ENCODE assay signal across 39 cellular contexts in the genomic region with DNA sequence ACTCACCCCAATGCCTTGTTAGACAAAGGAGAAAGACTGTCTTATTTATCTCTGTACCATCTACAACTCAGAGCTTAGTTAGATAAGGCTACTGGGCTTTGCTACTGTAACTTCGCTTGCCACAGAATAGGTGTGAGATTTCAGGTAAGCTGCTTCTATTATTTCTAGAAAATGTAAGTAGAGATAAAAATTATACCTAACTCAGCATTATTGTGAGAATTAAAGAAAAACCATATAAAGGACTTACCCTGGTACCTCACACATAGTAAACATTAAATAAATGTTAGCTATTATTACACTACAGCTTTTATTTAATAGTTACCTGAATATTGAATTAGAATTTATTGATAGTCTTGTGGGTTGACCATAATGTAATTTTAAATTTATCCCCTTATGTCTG. TPM values are rescaled to one million over a fixed set of nuclear protein-coding genes. Genes with fewer than 3 reads are reported as not detected.
"Had no signal": no experiment of that assay in that cellular context is flagged by ENCODE, and none has a peak within 500 bp of the region (broad histone marks: within the 10 kb centered on the region; RNA-seq: fewer than 3 reads in every experiment).

No MANE protein-coding gene starts in this region.

- H3K4me1 Mint-ChIP-seq: activated B cell treated with CpG ODN at 0.5 μM for 24 hours; activated CD4-positive, alpha-beta T cell treated with anti-CD3 and anti-CD28 coated beads, Interleukin-2, amount 10 ng/mL, durations not matched to agents 24 days and 14 days; activated naive CD4-positive, alpha-beta T cell treated with anti-CD3 and anti-CD28 coated beads, Interleukin-2, amount 10 ng/mL, durations not matched to agents 7 days and 5 days; activated naive CD4-positive, alpha-beta T cell treated with anti-CD3 and anti-CD28 coated beads, Interleukin-2, amount 50 U/mL, for 24 hours; activated naive CD8-positive, alpha-beta T cell treated with anti-CD3 and anti-CD28 coated beads, Interleukin-2, amount 10 ng/mL, durations not matched to agents 7 days and 5 days; activated naive CD8-positive, alpha-beta T cell treated with anti-CD3 and anti-CD28 coated beads, Interleukin-2, amount 50 U/mL, for 24 hours; activated T-helper 17 cell treated with anti-CD3 and anti-CD28 coated beads, Interleukin-2, amount 50 U/mL, for 72 hours; brain; central memory CD8-positive, alpha-beta T cell had no signal

- ATAC-seq: activated CD8-positive, alpha-beta T cell treated with anti-CD3 and anti-CD28 coated beads for 36 hours; activated naive CD8-positive, alpha-beta T cell treated with anti-CD3 and anti-CD28 coated beads, Interleukin-2, amount 50 U/mL, for 24 hours; activated T-cell treated with anti-CD3 and anti-CD28 coated beads, Interleukin-2, amount 50 U/mL, for 4 hours; activated T-cell treated with anti-CD3 and anti-CD28 coated beads, Interleukin-2, amount 50 U/mL, for 72 hours; activated T-helper 17 cell treated with anti-CD3 and anti-CD28 coated beads, Interleukin-2, amount 50 U/mL, for 72 hours had no signal

- H3K4me3 ChIP-seq: ascending aorta, cardiac muscle cell had no signal

- H3K9me3 ChIP-seq: ascending aorta had no signal

- H3K27ac ChIP-seq: ascending aorta, cardiac muscle cell, VCaP had no signal

- H3K4me3 Mint-ChIP-seq: activated B cell treated with CpG ODN at 0.5 μM for 24 hours; activated CD4-positive, alpha-beta memory T cell treated with anti-CD3 and anti-CD28 coated beads for 36 hours; activated CD4-positive, alpha-beta T cell treated with anti-CD3 and anti-CD28 coated beads, Interleukin-2, amount 10 ng/mL, durations not matched to agents 24 days and 14 days; activated CD8-positive, alpha-beta T cell treated with anti-CD3 and anti-CD28 coated beads for 36 hours; activated naive CD4-positive, alpha-beta T cell treated with anti-CD3 and anti-CD28 coated beads, Interleukin-2, amount 10 ng/mL, durations not matched to agents 7 days and 5 days; activated naive CD4-positive, alpha-beta T cell treated with anti-CD3 and anti-CD28 coated beads, Interleukin-2, amount 50 U/mL, for 24 hours; activated naive CD8-positive, alpha-beta T cell; activated naive CD8-positive, alpha-beta T cell treated with anti-CD3 and anti-CD28 coated beads, Interleukin-2, amount 10 ng/mL, durations not matched to agents 7 days and 5 days; activated naive CD8-positive, alpha-beta T cell treated with anti-CD3 and anti-CD28 coated beads, Interleukin-2, amount 50 U/mL, for 24 hours; activated T-cell treated with anti-CD3 and anti-CD28 coated beads, Interleukin-2, amount 50 U/mL, for 4 hours; activated T-cell treated with anti-CD3 and anti-CD28 coated beads, Interleukin-2, amount 50 U/mL, for 72 hours; activated T-helper 1 cell treated with anti-CD3 and anti-CD28 coated beads, Interleukin-12 subunit alpha, Interleukin-12 subunit beta, Interleukin-2, Interleukin-4 antibody, amounts not matched to agents 30 ng/mL and 10 ng/mL and 1 ng/mL, durations not matched to agents 14 hours and 24 hours and 36 hours; activated T-helper 17 cell treated with anti-CD3 and anti-CD28 coated beads, Interleukin-2, amount 50 U/mL, for 72 hours; brain; central memory CD8-positive, alpha-beta T cell; T-helper 1 cell treated with Interleukin-12 subunit alpha and Interleukin-12 subunit beta and Interleukin-4 antibody, amounts not matched to agents 30 μg/mL and 1 μg/mL, for 36 hours; T-helper 2 cell treated with Interferon-gamma antibody and Interleukin-4, amounts not matched to agents 5 μg/mL and 100 μg/mL, for 36 hours had no signal

- H3K4me1 ChIP-seq: ascending aorta had no signal

- DNase-seq: activated B cell treated with CpG ODN at 0.5 μM for 24 hours; activated CD4-positive, alpha-beta memory T cell treated with anti-CD3 and anti-CD28 coated beads for 36 hours; activated CD4-positive, alpha-beta T cell treated with anti-CD3 and anti-CD28 coated beads for 4 hours; activated CD4-positive, alpha-beta T cell treated with anti-CD3 and anti-CD28 coated beads, Interleukin-2, amount 10 ng/mL, durations not matched to agents 24 days and 14 days; activated CD4-positive, alpha-beta T cell treated with anti-CD3 and anti-CD28 coated beads, Interleukin-2, amount 50 U/mL, for 1 hour; activated CD4-positive, alpha-beta T cell treated with anti-CD3 and anti-CD28 coated beads, Interleukin-2, amount 50 U/mL, for 4 hours; activated CD4-positive, CD25-positive, alpha-beta regulatory T cell treated with anti-CD3 and anti-CD28 coated beads, Interleukin-2, amount 50 U/mL, for 72 hours; activated CD8-positive, alpha-beta memory T cell treated with anti-CD3 and anti-CD28 coated beads, Interleukin-2, amount 50 U/mL, for 4 hours; activated CD8-positive, alpha-beta T cell treated with anti-CD3 and anti-CD28 coated beads for 36 hours; activated effector memory CD4-positive, alpha-beta T cell treated with anti-CD3 and anti-CD28 coated beads, Interleukin-2, amount 50 U/mL, for 16 hours; activated naive CD4-positive, alpha-beta T cell treated with anti-CD3 and anti-CD28 coated beads, Interleukin-2, amount 10 ng/mL, durations not matched to agents 7 days and 5 days; activated naive CD4-positive, alpha-beta T cell treated with Interleukin-2 at 50 U/mL for 16 hours; activated naive CD8-positive, alpha-beta T cell treated with anti-CD3 and anti-CD28 coated beads, Interleukin-2, amount 10 ng/mL, durations not matched to agents 7 days and 5 days; activated naive CD8-positive, alpha-beta T cell treated with anti-CD3 and anti-CD28 coated beads, Interleukin-2, amount 50 U/mL, for 24 hours; activated T-cell treated with anti-CD3 and anti-CD28 coated beads for 4 hours; activated T-cell treated with anti-CD3 and anti-CD28 coated beads, Interleukin-2, amount 50 U/mL, for 1 hour; activated T-cell treated with anti-CD3 and anti-CD28 coated beads, Interleukin-2, amount 50 U/mL, for 4 hours; activated T-cell treated with anti-CD3 and anti-CD28 coated beads, Interleukin-2, amount 50 U/mL, for 72 hours; amygdala; anterior cingulate cortex; caudate nucleus; cerebellar nuclear complex; T-helper 9 cell had no signal

- H3K36me3 Mint-ChIP-seq: activated CD4-positive, alpha-beta memory T cell treated with anti-CD3 and anti-CD28 coated beads for 36 hours; activated naive CD4-positive, alpha-beta T cell treated with anti-CD3 and anti-CD28 coated beads, Interleukin-2, amount 10 ng/mL, durations not matched to agents 7 days and 5 days; activated naive CD4-positive, alpha-beta T cell treated with anti-CD3 and anti-CD28 coated beads, Interleukin-2, amount 50 U/mL, for 24 hours; activated naive CD8-positive, alpha-beta T cell; activated naive CD8-positive, alpha-beta T cell treated with anti-CD3 and anti-CD28 coated beads, Interleukin-2, amount 10 ng/mL, durations not matched to agents 7 days and 5 days; brain had no signal

- H3K36me3 ChIP-seq: ascending aorta, cardiac muscle cell had no signal

- H3K27ac Mint-ChIP-seq: activated B cell treated with CpG ODN at 0.5 μM for 24 hours; activated CD4-positive, alpha-beta memory T cell treated with anti-CD3 and anti-CD28 coated beads for 36 hours; activated CD4-positive, alpha-beta T cell treated with anti-CD3 and anti-CD28 coated beads, Interleukin-2, amount 10 ng/mL, durations not matched to agents 24 days and 14 days; activated CD8-positive, alpha-beta T cell treated with anti-CD3 and anti-CD28 coated beads for 36 hours; activated naive CD4-positive, alpha-beta T cell treated with anti-CD3 and anti-CD28 coated beads, Interleukin-2, amount 10 ng/mL, durations not matched to agents 7 days and 5 days; activated naive CD4-positive, alpha-beta T cell treated with anti-CD3 and anti-CD28 coated beads, Interleukin-2, amount 50 U/mL, for 24 hours; activated naive CD8-positive, alpha-beta T cell; activated naive CD8-positive, alpha-beta T cell treated with anti-CD3 and anti-CD28 coated beads, Interleukin-2, amount 10 ng/mL, durations not matched to agents 7 days and 5 days; activated naive CD8-positive, alpha-beta T cell treated with anti-CD3 and anti-CD28 coated beads, Interleukin-2, amount 50 U/mL, for 24 hours; activated T-cell treated with anti-CD3 and anti-CD28 coated beads, Interleukin-2, amount 50 U/mL, for 72 hours; activated T-helper 1 cell treated with anti-CD3 and anti-CD28 coated beads, Interleukin-12 subunit alpha, Interleukin-12 subunit beta, Interleukin-2, Interleukin-4 antibody, amounts not matched to agents 30 ng/mL and 10 ng/mL and 1 ng/mL, durations not matched to agents 14 hours and 24 hours and 36 hours; activated T-helper 17 cell treated with anti-CD3 and anti-CD28 coated beads, Interleukin-2, amount 50 U/mL, for 72 hours; brain; T-helper 1 cell treated with Interleukin-12 subunit alpha and Interleukin-12 subunit beta and Interleukin-4 antibody, amounts not matched to agents 30 μg/mL and 1 μg/mL, for 36 hours; T-helper 2 cell treated with Interferon-gamma antibody and Interleukin-4, amounts not matched to agents 5 μg/mL and 100 μg/mL, for 36 hours had no signal

- FAIRE-seq: bronchial epithelial cell, TTC549 had no signal

- H3K27me3 ChIP-seq: ascending aorta, cardiac muscle cell had no signal

- H3K9me3 Mint-ChIP-seq: activated B cell treated with CpG ODN at 0.5 μM for 24 hours; activated CD4-positive, alpha-beta memory T cell treated with anti-CD3 and anti-CD28 coated beads for 36 hours; activated CD4-positive, alpha-beta T cell treated with anti-CD3 and anti-CD28 coated beads, Interleukin-2, amount 10 ng/mL, durations not matched to agents 24 days and 14 days; activated CD8-positive, alpha-beta T cell treated with anti-CD3 and anti-CD28 coated beads for 36 hours; activated naive CD4-positive, alpha-beta T cell treated with anti-CD3 and anti-CD28 coated beads, Interleukin-2, amount 10 ng/mL, durations not matched to agents 7 days and 5 days; activated naive CD4-positive, alpha-beta T cell treated with anti-CD3 and anti-CD28 coated beads, Interleukin-2, amount 50 U/mL, for 24 hours; activated naive CD8-positive, alpha-beta T cell treated with anti-CD3 and anti-CD28 coated beads, Interleukin-2, amount 10 ng/mL, durations not matched to agents 7 days and 5 days; activated naive CD8-positive, alpha-beta T cell treated with anti-CD3 and anti-CD28 coated beads, Interleukin-2, amount 50 U/mL, for 24 hours; activated T-cell treated with anti-CD3 and anti-CD28 coated beads, Interleukin-2, amount 50 U/mL, for 4 hours; activated T-cell treated with anti-CD3 and anti-CD28 coated beads, Interleukin-2, amount 50 U/mL, for 72 hours; activated T-helper 1 cell treated with anti-CD3 and anti-CD28 coated beads, Interleukin-12 subunit alpha, Interleukin-12 subunit beta, Interleukin-2, Interleukin-4 antibody, amounts not matched to agents 30 ng/mL and 10 ng/mL and 1 ng/mL, durations not matched to agents 14 hours and 24 hours and 36 hours; activated T-helper 17 cell treated with anti-CD3 and anti-CD28 coated beads, Interleukin-2, amount 50 U/mL, for 72 hours; brain; central memory CD8-positive, alpha-beta T cell; T-helper 1 cell treated with Interleukin-12 subunit alpha and Interleukin-12 subunit beta and Interleukin-4 antibody, amounts not matched to agents 30 μg/mL and 1 μg/mL, for 36 hours; T-helper 2 cell treated with Interferon-gamma antibody and Interleukin-4, amounts not matched to agents 5 μg/mL and 100 μg/mL, for 36 hours had no signal

- H3K27me3 Mint-ChIP-seq: activated B cell treated with CpG ODN at 0.5 μM for 24 hours; activated CD4-positive, alpha-beta memory T cell treated with anti-CD3 and anti-CD28 coated beads for 36 hours; activated naive CD4-positive, alpha-beta T cell treated with anti-CD3 and anti-CD28 coated beads, Interleukin-2, amount 10 ng/mL, durations not matched to agents 7 days and 5 days; activated T-helper 17 cell treated with anti-CD3 and anti-CD28 coated beads, Interleukin-2, amount 50 U/mL, for 72 hours; central memory CD8-positive, alpha-beta T cell had no signal

RNA-seq across cellular contexts. Expression of gene EPHX4, which starts 36.5 kb away (rescaled TPM):
- total RNA-seq: activated B cell treated with CpG ODN at 0.5 μM for 24 hours; activated naive CD8-positive, alpha-beta T cell treated with anti-CD3 and anti-CD28 coated beads, Interleukin-2, amount 10 ng/mL, durations not matched to agents 7 days and 5 days; activated T-helper 17 cell treated with anti-CD3 and anti-CD28 coated beads, Interleukin-2, amount 50 U/mL, for 72 hours; ascending aorta had no signal

RNA-seq across cellular contexts. Expression of gene BRDT, which starts 44.1 kb away (rescaled TPM):
- total RNA-seq: activated B cell treated with CpG ODN at 0.5 μM for 24 hours; activated CD4-positive, alpha-beta memory T cell treated with anti-CD3 and anti-CD28 coated beads for 36 hours; activated CD4-positive, alpha-beta T cell treated with anti-CD3 and anti-CD28 coated beads, Interleukin-2, amount 10 ng/mL, durations not matched to agents 24 days and 14 days; activated CD8-positive, alpha-beta memory T cell treated with anti-CD3 and anti-CD28 coated beads for 36 hours; activated CD8-positive, alpha-beta T cell treated with anti-CD3 and anti-CD28 coated beads for 36 hours; activated naive CD8-positive, alpha-beta T cell treated with anti-CD3 and anti-CD28 coated beads, Interleukin-2, amount 10 ng/mL, durations not matched to agents 7 days and 5 days; activated T-cell treated with anti-CD3 and anti-CD28 coated beads, Interleukin-2, amount 50 U/mL, for 4 hours; activated T-cell treated with anti-CD3 and anti-CD28 coated beads, Interleukin-2, amount 50 U/mL, for 72 hours; activated T-helper 1 cell treated with anti-CD3 and anti-CD28 coated beads, Interleukin-12 subunit alpha, Interleukin-12 subunit beta, Interleukin-2, Interleukin-4 antibody, amounts not matched to agents 30 ng/mL and 10 ng/mL and 1 ng/mL, durations not matched to agents 14 hours and 24 hours and 36 hours; activated T-helper 17 cell treated with anti-CD3 and anti-CD28 coated beads, Interleukin-2, amount 50 U/mL, for 72 hours; ascending aorta; bronchial epithelial cell; cardiac muscle cell; chondrocyte had no signal
- polyA plus RNA-seq: adipose tissue, cardiac muscle cell had no signal
